Comparison of ENCODE assay signal across 16 cellular contexts in the genomic region with DNA sequence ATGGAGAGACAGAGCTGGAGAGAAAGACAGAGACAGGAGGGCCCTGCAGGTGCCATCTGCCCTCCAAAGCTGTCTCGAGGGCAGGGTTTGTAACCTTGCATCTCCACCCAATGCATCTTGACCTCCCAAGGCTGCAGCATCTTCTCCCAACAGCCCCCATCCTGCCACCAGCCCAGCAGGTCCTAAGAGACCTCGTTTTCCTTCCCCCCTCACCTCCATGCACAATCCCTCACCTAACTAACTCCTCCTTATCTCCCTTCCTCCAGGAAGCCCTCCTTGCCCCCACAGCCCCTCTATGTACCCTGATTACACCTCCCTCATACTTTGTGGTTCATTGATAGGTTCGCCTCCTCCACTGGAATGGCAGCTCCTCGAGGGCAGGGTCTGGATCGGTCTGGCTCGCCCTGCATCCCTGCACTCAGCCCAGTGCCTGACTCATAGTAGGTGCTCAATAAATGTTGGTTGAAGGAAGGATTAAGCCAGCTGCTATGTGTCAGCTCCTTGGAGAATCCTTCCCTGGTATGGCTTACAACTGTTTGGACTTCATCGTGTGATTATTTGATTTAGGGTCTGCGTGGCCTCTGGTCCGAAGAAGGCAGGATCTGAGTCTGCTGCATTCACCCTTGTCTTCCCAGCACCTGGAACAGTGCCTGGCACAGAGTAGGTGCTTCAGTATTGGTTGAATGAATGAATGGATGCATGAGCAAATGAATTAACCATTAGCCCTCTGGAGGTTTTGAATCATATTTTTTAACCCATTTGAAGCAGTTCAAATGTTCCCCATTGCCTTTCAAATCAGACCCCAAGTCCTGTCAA.
DNase-seq lines count a peak whose midpoint lies in the region; ATAC-seq, FAIRE-seq and TF ChIP-seq lines count a peak whose summit lies in the region.
"Had no signal": no experiment of that assay in that cellular context is flagged by ENCODE, and none has a peak within 500 bp of the region (broad histone marks: within the 10 kb centered on the region; RNA-seq: fewer than 3 reads in every experiment).

No MANE protein-coding gene starts in this region.

- TF ChIP-seq CTCF in HepG2 (CRISPR knock-in tag; IDR thresholded peaks at IDR 0.05): no peak
- TF ChIP-seq CTCF in gastrocnemius medialis (IDR thresholded peaks at IDR 0.05 in 4 of 5, conservative IDR thresholded peaks at IDR 0.05 in 1 of 5): no peak

- peak overlapping the region; percentile 85 for H3K27ac ChIP-seq in HepG2 (ENCODE audit: extremely low read length, insufficient read depth, low read length)
- H3K27ac ChIP-seq in gastrocnemius medialis: peak overlapping the region; percentile 93 to 100 (median 96)
- H3K27ac ChIP-seq: BLaER1 had no signal

- H3K9me3 ChIP-seq in HepG2 (ENCODE audit: low read length): no peaks in the 10 kb centered on the region
- H3K9me3 ChIP-seq in gastrocnemius medialis: no peaks in the 10 kb centered on the region
- H3K9me3 ChIP-seq: BLaER1 had no signal

- H4K20me1 ChIP-seq in HepG2 (ENCODE audit: insufficient read depth, low read length): no peaks in the 10 kb centered on the region
- H4K20me1 ChIP-seq: BLaER1 had no signal

- peak overlapping the region; percentile 65 for H3K4me2 ChIP-seq in HepG2 (ENCODE audit: low read depth, low read length)

- no peak for FAIRE-seq in HepG2 (lab: Jason Lieb, UNC)
- FAIRE-seq: G401.6 had no signal

- POLR2A ChIA-PET in HepG2 (lab: Yijun Ruan, JAX): interaction anchor here (0.7 to 9.9 kb wide), 17 partner anchors 9 to 216 kb away, joined by 3 to 299 read pairs (median 7); no protein-coding TSS in a partner anchor

- intact Hi-C loops in left ventricle myocardium superior (cut with micrococcal nuclease): loop anchor here (10.0 kb wide), 1 partner anchor 50 kb away; no protein-coding TSS in a partner anchor
- intact Hi-C loops in Right ventricle myocardium superior (cut with DNase I): no loop called here
- intact Hi-C loops in HepG2 (cut with micrococcal nuclease; ENCODE audit: unreplicated experiment): loop anchor here (2.0 to 5.0 kb wide), 2 partner anchors 16 to 37 kb away; no protein-coding TSS in a partner anchor
- intact Hi-C loops in gastrocnemius medialis (cut with DNase I; ENCODE audit: low total_unique reads): no loop called here

- peak overlapping the region; percentile 56 for H3K9ac ChIP-seq in HepG2 (ENCODE audit: insufficient read depth, low read depth, low read length)
- H3K9ac ChIP-seq: BLaER1 had no signal

- CTCF ChIA-PET in HepG2 (lab: Yijun Ruan, JAX; ENCODE audit: low intra/inter-chr PET ratio, low total read pairs): no interaction called here

- H3K4me1 ChIP-seq in HepG2 (ENCODE audit: insufficient read depth, low read length): peaks cover 100% of the 10 kb centered on the region
- peaks cover 83 to 86% of the 10 kb centered on the region in 2 donors for H3K4me1 ChIP-seq in gastrocnemius medialis

- DNase-seq in left ventricle myocardium superior (peak; percentile 22), Right ventricle myocardium superior (no peak), HepG2 (ENCODE audit: low spot score) (no peak), gastrocnemius medialis (no peak), NCI-H1694 treated with DMSO at 0.1 percent for 48 hours (lab: John Stamatoyannopoulos, UW) (no peak), kidney glomerular epithelial cell (lab: John Stamatoyannopoulos, UW) (no peak), NOMO-1 treated with dmso at 0.1 percent for 144 hours (lab: John Stamatoyannopoulos, UW; ENCODE audit: unreplicated experiment) (no peak)
- DNase-seq: DND-41, GOT3, KG1, NCI-H1436, NCI-H2029 treated with DMSO at 0.1 percent for 48 hours, NCI-H774 had no signal

- no peaks in the 10 kb centered on the region for H3K36me3 ChIP-seq in HepG2 (replicated peaks in 1 of 2; ENCODE audit: control insufficient read depth in 1 of 2, insufficient read depth in 2 of 2, low read length in 2 of 2)
- no peaks in the 10 kb centered on the region for H3K36me3 ChIP-seq in gastrocnemius medialis
- H3K36me3 ChIP-seq: BLaER1 had no signal

- WGBS in HepG2 (ENCODE audit: low lambda C conversion rate): 75% methylated on average over 9 of the region's 9 CpGs

- no peak for ATAC-seq in left ventricle myocardium superior
- no peak for ATAC-seq in Right ventricle myocardium superior (ENCODE audit: poor library complexity)
- no peak for ATAC-seq in HepG2
- peak in 1 of 2 donors; percentile 12 for ATAC-seq in gastrocnemius medialis
- ATAC-seq in GM18519 (IDR thresholded peaks at IDR 0.05; ENCODE audit: low FRiP score, unreplicated experiment): no peak

- H2AFZ ChIP-seq in HepG2 (ENCODE audit: low read length): no peak overlapping the region

- TF ChIP-seq POLR2A in HepG2 (IDR thresholded peaks at IDR 0.05; ENCODE audit: insufficient read depth in 1 of 2, low read depth in 2 of 2, low read length in 2 of 2) (0 out of 4 replicates have a peak, but pooled peaks of 1 of the 2 experiments have one; percentile 4), gastrocnemius medialis (IDR thresholded peaks at IDR 0.05) (no peak)

- in situ Hi-C loops in HepG2 (cut with HindIII; ENCODE audit: extremely low pct_ligation_motif_present, low pct_unique_long_range_greater_than_20kb) (loop anchor here (5.0 kb wide), 2 partner anchors 58 to 112 kb away; no protein-coding TSS in a partner anchor), gastrocnemius medialis (cut with MboI; ENCODE audit: low sequenced_read_pairs in 4 of 4) (loop anchor here in 3 of 4 donors (5.0 kb wide), 2 partner anchors 53 to 58 kb away; no protein-coding TSS in a partner anchor)

- no TSS peak for BruUV-seq in HepG2 (replicated peaks; lab: Mats Ljungman, UMichigan)

- no peak for TF ChIP-seq EP300 in HepG2 (IDR thresholded peaks at IDR 0.05; ENCODE audit: low read depth in 2 of 2, low read length in 2 of 2)
- no peak for TF ChIP-seq EP300 in HepG2 (CRISPR knock-in tag; IDR thresholded peaks at IDR 0.05; ENCODE audit: borderline replicate concordance)

- H3K4me3 ChIP-seq in HepG2 (replicated peaks in 1 of 3; ENCODE audit: insufficient read depth in 1 of 3, low read depth in 2 of 3, low read length in 3 of 3) (peak overlapping the region in 1 of 3 experiments; percentile 53; a peak in 1 of 6 replicates), gastrocnemius medialis (peak overlapping the region in 2 of 4 donors; percentile 29)
- H3K4me3 ChIP-seq: BLaER1 had no signal

- H3K79me2 ChIP-seq in HepG2 (ENCODE audit: insufficient read depth, low read length): no peaks in the 10 kb centered on the region

- H3K27me3 ChIP-seq in HepG2 (ENCODE audit: control insufficient read depth in 1 of 2, insufficient read depth in 2 of 2, low read length in 2 of 2) (no peaks in the 10 kb centered on the region), gastrocnemius medialis (no peaks in the 10 kb centered on the region)
- H3K27me3 ChIP-seq: BLaER1 had no signal

- TF ChIP-seq RAD21 in HepG2 (CRISPR knock-in tag; IDR thresholded peaks at IDR 0.05): no peak

TF ChIP-seq in HepG2, 621 proteins besides CTCF, POLR2A, EP300 and RAD21 (continues in another document):
- TF ChIP-seq NONO (IDR thresholded peaks at IDR 0.05): no peak
- peak; percentile 48; the same call in 1 of the 2 replicates for TF ChIP-seq NONO (CRISPR knock-in tag; conservative IDR thresholded peaks at IDR 0.05)
- no peak for TF ChIP-seq ZNF382 (CRISPR knock-in tag; IDR thresholded peaks at IDR 0.05; ENCODE audit: borderline replicate concordance)
- TF ChIP-seq EED (CRISPR knock-in tag; IDR thresholded peaks at IDR 0.05): no peak
- no peak for TF ChIP-seq ZFP37 (CRISPR knock-in tag; IDR thresholded peaks at IDR 0.05; ENCODE audit: borderline replicate concordance)
- no peak for TF ChIP-seq NFE2 (CRISPR knock-in tag; IDR thresholded peaks at IDR 0.05)
- TF ChIP-seq, protein P1, sequence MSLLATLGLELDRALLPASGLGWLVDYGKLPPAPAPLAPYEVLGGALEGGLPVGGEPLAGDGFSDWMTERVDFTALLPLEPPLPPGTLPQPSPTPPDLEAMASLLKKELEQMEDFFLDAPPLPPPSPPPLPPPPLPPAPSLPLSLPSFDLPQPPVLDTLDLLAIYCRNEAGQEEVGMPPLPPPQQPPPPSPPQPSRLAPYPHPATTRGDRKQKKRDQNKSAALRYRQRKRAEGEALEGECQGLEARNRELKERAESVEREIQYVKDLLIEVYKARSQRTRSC (CRISPR knock-in tag; IDR thresholded peaks at IDR 0.05; ENCODE audit: low read depth): 0 out of 2 replicates have a peak, but pooled peaks have one; percentile 17
- no peak for TF ChIP-seq NFATC3 (CRISPR knock-in tag; IDR thresholded peaks at IDR 0.05)

Comparison
In these comparisons a context has a peak if more than half of its experiments do, and no peak if none do; other contexts are left out.
1. intact Hi-C loops: an anchor here in left ventricle myocardium superior (10.0 kb wide) and HepG2 (2.0 to 5.0 kb wide); none called in Right ventricle myocardium superior and gastrocnemius medialis.